Comparison of ENCODE assay signal across 8 cellular contexts in the genomic region with DNA sequence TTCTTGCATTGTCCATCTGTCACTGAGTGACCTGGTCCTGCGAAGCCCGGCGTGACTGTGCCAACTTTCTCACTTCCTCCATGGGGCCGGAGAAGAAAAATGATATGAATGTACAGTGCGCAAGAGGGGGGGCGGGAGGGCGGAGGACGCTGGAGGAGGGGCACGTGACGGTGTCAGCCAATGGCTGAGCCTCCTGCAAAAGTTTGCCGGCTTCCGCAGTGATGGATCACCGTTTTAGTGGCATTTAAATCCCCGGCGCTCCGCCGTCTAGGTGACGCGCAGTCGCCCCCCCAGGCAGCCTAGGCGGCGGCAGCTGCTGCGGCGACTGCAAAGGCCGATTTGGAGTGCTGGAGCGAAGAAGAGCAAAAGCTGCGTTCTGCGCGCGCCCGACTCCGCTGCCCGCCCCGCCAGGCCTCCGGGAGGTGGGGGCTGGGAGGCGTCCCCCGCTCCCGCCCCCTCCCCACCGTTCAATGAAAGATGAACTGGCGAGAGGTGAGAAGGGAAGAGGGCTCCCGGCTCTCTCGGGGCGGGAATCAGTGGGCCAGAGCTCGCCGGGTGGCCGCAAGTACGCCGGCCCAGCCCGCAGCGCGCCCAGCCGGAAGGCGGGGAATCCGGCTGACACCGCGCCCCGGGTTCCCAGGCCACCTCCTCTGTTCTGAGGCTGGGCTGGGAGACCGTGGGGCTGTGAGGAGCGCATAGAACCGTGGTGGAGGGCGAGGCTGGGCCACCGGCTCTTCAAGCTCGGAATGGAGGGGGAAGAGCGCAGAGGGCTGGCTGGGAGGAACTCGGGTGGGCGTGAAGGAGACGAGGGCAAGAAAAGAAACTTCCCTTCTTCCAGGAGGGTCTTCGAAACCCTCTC. TPM values are rescaled to one million over a fixed set of nuclear protein-coding genes. Genes with fewer than 3 reads are reported as not detected.
A peak's percentile ranks its signal among the peaks of the same experiment; 100 is the strongest.
DNase-seq lines count a peak whose midpoint lies in the region; ATAC-seq and TF ChIP-seq lines count a peak whose summit lies in the region.

TSS of gene HOXA1 (minus strand) at position 104 of the 859 bp plus-strand sequence. CDS start at position 16, 88 bp downstream.

- H3K36me3 Mint-ChIP-seq in CD14-positive monocyte = peaks cover 44 to 56% of the 10 kb centered on the region in 2 donors
- peaks cover 4% of the 10 kb centered on the region for H3K36me3 Mint-ChIP-seq in activated CD4-positive, alpha-beta memory T cell treated with anti-CD3 and anti-CD28 coated beads, Interleukin-2, amount 10 ng/mL, durations not matched to agents 7 days and 5 days (ENCODE audit: low read depth)
- H3K36me3 Mint-ChIP-seq in endodermal cell (ENCODE audit: low read depth) = no peaks in the 10 kb centered on the region

- H3K36me3 ChIP-seq in endodermal cell (ENCODE audit: control insufficient read depth, insufficient read depth, low read length) (no peaks in the 10 kb centered on the region), mucosa of rectum (ENCODE audit: control insufficient read depth in 2 of 2, insufficient read depth in 2 of 2, low read length in 2 of 2) (peaks cover 0 to 6% of the 10 kb centered on the region in 2 donors)

- no peak for TF ChIP-seq CTCF in CD14-positive monocyte (IDR thresholded peaks at IDR 0.05)
- no peak for TF ChIP-seq CTCF in endodermal cell (conservative IDR thresholded peaks at IDR 0.05)

- WGBS in endodermal cell (ENCODE audit: insufficient coverage in 1 of 2, insufficient read length in 1 of 2), 2 experiments = 0 to 1% methylated on average over 20 to 68 of the region's 68 CpGs

- peak within 1 kb of the TSS; percentile 72 for H3K4me3 ChIP-seq in endodermal cell (ENCODE audit: low read length)
- H3K4me3 ChIP-seq in mucosa of rectum (ENCODE audit: low read length in 2 of 2) = peak within 1 kb of the TSS; percentile 71 to 93

- H3K27ac Mint-ChIP-seq in CD14-positive monocyte (peak within 1 kb of the TSS; percentile 82 to 95 (median 93)), endodermal cell (no peak within 1 kb of the TSS)
- peak within 1 kb of the TSS; percentile 70 for H3K27ac Mint-ChIP-seq in activated CD4-positive, alpha-beta memory T cell treated with anti-CD3 and anti-CD28 coated beads, Interleukin-2, amount 10 ng/mL, durations not matched to agents 7 days and 5 days

- H3K4me1 ChIP-seq in endodermal cell (ENCODE audit: control insufficient read depth, insufficient read depth, low read length) (no peaks in the 10 kb centered on the region), mucosa of rectum (ENCODE audit: control insufficient read depth in 2 of 2, insufficient read depth in 2 of 2, low read length in 2 of 2) (peaks cover 26 to 41% of the 10 kb centered on the region in 2 donors)

- H3K4me1 Mint-ChIP-seq in CD14-positive monocyte (peaks cover 51% of the 10 kb centered on the region), endodermal cell (peaks cover 25% of the 10 kb centered on the region)
- H3K4me1 Mint-ChIP-seq in activated CD4-positive, alpha-beta memory T cell treated with anti-CD3 and anti-CD28 coated beads, Interleukin-2, amount 10 ng/mL, durations not matched to agents 7 days and 5 days = peaks cover 20% of the 10 kb centered on the region

- no peaks in the 10 kb centered on the region for H3K9me3 ChIP-seq in endodermal cell (ENCODE audit: control insufficient read depth, low read length)
- no peaks in the 10 kb centered on the region for H3K9me3 ChIP-seq in mucosa of rectum (ENCODE audit: control insufficient read depth in 2 of 2, low read length in 2 of 2)

- H3K4me3 Mint-ChIP-seq in CD14-positive monocyte (peak within 1 kb of the TSS; percentile 89 to 95), endodermal cell (peak within 1 kb of the TSS; percentile 48)
- H3K4me3 Mint-ChIP-seq in activated CD4-positive, alpha-beta memory T cell treated with anti-CD3 and anti-CD28 coated beads, Interleukin-2, amount 10 ng/mL, durations not matched to agents 7 days and 5 days = peak within 1 kb of the TSS; percentile 85

- CTCF ChIA-PET in activated CD4-positive, alpha-beta memory T cell treated with anti-CD3 and anti-CD28 coated beads, Interleukin-2, amount 10 ng/mL, durations not matched to agents 7 days and 5 days (lab: Charles Lee) = interaction anchor here (1.3 kb wide), 2 partner anchors 9 to 54 kb away, joined by 3 to 6 read pairs; no protein-coding TSS in a partner anchor

- H3K9me3 Mint-ChIP-seq in CD14-positive monocyte (peaks cover 0 to 41% (median 14%) of the 10 kb centered on the region in 7 donors), endodermal cell (no peaks in the 10 kb centered on the region)
- H3K9me3 Mint-ChIP-seq in activated CD4-positive, alpha-beta memory T cell treated with anti-CD3 and anti-CD28 coated beads, Interleukin-2, amount 10 ng/mL, durations not matched to agents 7 days and 5 days = no peaks in the 10 kb centered on the region

- POLR2A ChIA-PET in activated CD4-positive, alpha-beta memory T cell treated with anti-CD3 and anti-CD28 coated beads, Interleukin-2, amount 10 ng/mL, durations not matched to agents 7 days and 5 days (lab: Charles Lee) = interaction anchor here (0.9 to 1.0 kb wide), 2 partner anchors 231 to 233 kb away, joined by 3 to 5 read pairs; no protein-coding TSS in a partner anchor

- H3K27ac ChIP-seq in endodermal cell (ENCODE audit: low read depth, low read length) = peak within 1 kb of the TSS; percentile 85
- H3K27ac ChIP-seq in mucosa of rectum (ENCODE audit: low read depth in 2 of 2, low read length in 2 of 2) = peak within 1 kb of the TSS; percentile 94 to 96

- H3K9ac ChIP-seq in endodermal cell (ENCODE audit: extremely low read depth, low read length, poor library complexity, severe bottlenecking) (no peak within 1 kb of the TSS), mucosa of rectum (ENCODE audit: low read depth in 1 of 2, low read length in 2 of 2) (peak within 1 kb of the TSS; percentile 92 to 96)

- H3K27me3 Mint-ChIP-seq in CD14-positive monocyte (ENCODE audit: low read depth in 3 of 3) (peaks cover 74 to 88% (median 77%) of the 10 kb centered on the region in 3 donors), endodermal cell (ENCODE audit: insufficient read depth) (peaks cover 100% of the 10 kb centered on the region)
- H3K27me3 Mint-ChIP-seq in activated CD4-positive, alpha-beta memory T cell treated with anti-CD3 and anti-CD28 coated beads, Interleukin-2, amount 10 ng/mL, durations not matched to agents 7 days and 5 days = peaks cover 81% of the 10 kb centered on the region

- H3K27me3 ChIP-seq in endodermal cell (ENCODE audit: control insufficient read depth, insufficient read depth, low read length, poor library complexity, severe bottlenecking) (peaks cover 100% of the 10 kb centered on the region), mucosa of rectum (ENCODE audit: control insufficient read depth in 2 of 2, insufficient read depth in 2 of 2, low read length in 2 of 2) (no peaks in the 10 kb centered on the region)

- intact Hi-C loops in CD14-positive monocyte (cut with micrococcal nuclease) = loop anchor here (2.0 to 10.0 kb wide), 5 partner anchors 39 to 235 kb away; partner anchors contain the start of genes HOXA7 (in 1 of the 2) and SKAP2 (in 1 of the 2)

- DNase-seq in CD14-positive monocyte (ENCODE audit: low spot score) (peak; percentile 90), NCI-H526 (lab: John Stamatoyannopoulos, UW) (peak; percentile 91 to 98), endodermal cell (peak; percentile 90)
- peak; percentile 78 for DNase-seq in activated CD4-positive, alpha-beta memory T cell treated with anti-CD3 and anti-CD28 coated beads, Interleukin-2, amount 10 ng/mL, durations not matched to agents 7 days and 5 days
- peak; percentile 40 for DNase-seq in stimulated activated CD8-positive, alpha-beta memory T cell treated with anti-CD3 and anti-CD28 coated beads, Interleukin-7, amount 100 ng/mL, for 24 hours (ENCODE audit: low read depth)

- ATAC-seq in GM19328 (IDR thresholded peaks at IDR 0.05; ENCODE audit: unreplicated experiment) (peak; percentile 82), HG03439 (IDR thresholded peaks at IDR 0.05; ENCODE audit: unreplicated experiment) (peak; percentile 85)

RNA-seq across cellular contexts. Expression of gene HOXA1, which starts in this region (rescaled TPM):
- under 1 TPM in 1 of 2 donors, not detected in 1; 0.11 TPM for polyA plus RNA-seq in CD14-positive monocyte
- total RNA-seq in activated CD4-positive, alpha-beta memory T cell treated with anti-CD3 and anti-CD28 coated beads, Interleukin-2, amount 10 ng/mL, durations not matched to agents 7 days and 5 days = under 1 TPM; 0.70 to 0.86 TPM
- total RNA-seq in endodermal cell = not detected
- polyA plus RNA-seq in endodermal cell (2013, experiment 1 of 2) = 4.1 TPM
- 4.2 TPM for polyA plus RNA-seq in endodermal cell (2013, experiment 2 of 2)

Comparison
In these comparisons a context has a peak if more than half of its experiments do, and no peak if none do; other contexts are left out.
1. Peak in every context shown above with its lines: DNase-seq, ATAC-seq, H3K4me3 ChIP-seq and H3K27ac ChIP-seq.
2. Peak in DNase-seq in CD14-positive monocyte; RNA of the gene not detected or under 1 TPM.
3. Peak in DNase-seq in activated CD4-positive, alpha-beta memory T cell treated with anti-CD3 and anti-CD28 coated beads, Interleukin-2, amount 10 ng/mL, durations not matched to agents 7 days and 5 days; RNA of the gene not detected or under 1 TPM.
4. DNase-seq: peak in every context shown above with its lines; median percentile 94 in NCI-H526; 90 in CD14-positive monocyte; 90 in endodermal cell; 78 in activated CD4-positive, alpha-beta memory T cell treated with anti-CD3 and anti-CD28 coated beads, Interleukin-2, amount 10 ng/mL, durations not matched to agents 7 days and 5 days; 40 in stimulated activated CD8-positive, alpha-beta memory T cell treated with anti-CD3 and anti-CD28 coated beads, Interleukin-7, amount 100 ng/mL, for 24 hours.